11 cellular contexts compared by ENCODE assay signal in the genomic region with DNA sequence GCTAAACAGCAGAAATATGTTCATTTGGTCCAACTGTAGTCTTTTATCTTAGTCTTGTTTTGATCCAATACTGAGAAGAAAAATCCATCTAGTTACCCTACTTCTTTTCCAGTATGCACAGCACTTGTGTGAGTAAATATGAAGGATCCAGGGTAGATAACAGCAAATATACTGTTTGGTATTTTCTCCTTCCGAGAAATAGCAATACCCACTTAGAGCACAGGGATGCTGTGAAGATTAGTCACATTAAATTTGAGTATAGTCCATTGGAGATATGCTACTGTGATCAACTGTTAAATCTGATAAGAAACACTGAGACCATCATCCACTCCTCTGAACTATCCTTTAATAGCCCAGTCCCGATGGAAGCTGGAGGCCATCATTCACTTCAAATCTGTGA.
DNase-seq lines count a peak whose midpoint lies in the region; ATAC-seq and TF ChIP-seq lines count a peak whose summit lies in the region.
"Had no signal": no experiment of that assay in that cellular context is flagged by ENCODE, and none has a peak within 500 bp of the region (broad histone marks: within the 10 kb centered on the region; RNA-seq: fewer than 3 reads in every experiment).

No MANE protein-coding gene starts in this region.

- H3K36me3 ChIP-seq in HCT116 (ENCODE audit: control insufficient read depth in 1 of 2, insufficient read depth in 2 of 2, low read length in 2 of 2), result no peaks in the 10 kb centered on the region
- no peaks in the 10 kb centered on the region for H3K36me3 ChIP-seq in PC-9 (ENCODE audit: low read depth)
- H3K36me3 ChIP-seq in mesenchymal stem cell (ENCODE audit: control insufficient read depth in 1 of 2, insufficient read depth in 2 of 2, low read depth in 1 of 2, low read length in 2 of 2), result no peaks in the 10 kb centered on the region
- no peaks in the 10 kb centered on the region for H3K36me3 ChIP-seq in spleen
- H3K36me3 ChIP-seq: BLaER1 had no signal

- H3K4me1 ChIP-seq in HCT116 (ENCODE audit: control insufficient read depth in 1 of 2, insufficient read depth in 2 of 2, low read length in 2 of 2), result peaks cover 4 to 16% of the 10 kb centered on the region in 2 experiments
- peaks cover 14% of the 10 kb centered on the region for H3K4me1 ChIP-seq in PC-9 (replicated peaks; ENCODE audit: insufficient read depth)
- H3K4me1 ChIP-seq in mesenchymal stem cell (ENCODE audit: control insufficient read depth, insufficient read depth, low read depth, low read length), result peaks cover 5% of the 10 kb centered on the region
- H3K4me1 ChIP-seq in spleen, result no peaks in the 10 kb centered on the region
- H3K4me1 ChIP-seq: BLaER1 had no signal

- DNase-seq in HCT116 (ENCODE audit: low read depth, low spot score), result no peak
- DNase-seq in PC-9, result no peak
- no peak for DNase-seq in mesenchymal stem cell
- no peak for DNase-seq in spleen
- DNase-seq in NCI-H446 treated with DMSO at 0.1 percent for 48 hours (lab: John Stamatoyannopoulos, UW), result no peak
- DNase-seq in T1000 (lab: John Stamatoyannopoulos, UW), result no peak
- DNase-seq: CD8-positive, alpha-beta memory T cell; HCEC 1CT had no signal

- H3K4me3 ChIP-seq in HCT116 (replicated peaks in 1 of 2; ENCODE audit: low read depth in 1 of 2, low read length in 2 of 2) (no peak overlapping the region), PC-9 (no peak overlapping the region; the same call in 1 of the 2 replicates), mesenchymal stem cell (ENCODE audit: insufficient read depth in 1 of 2, low read depth in 1 of 2, low read length in 2 of 2) (no peak overlapping the region), spleen (no peak overlapping the region)
- H3K4me3 ChIP-seq: BLaER1 had no signal

- CTCF ChIA-PET in HCT116 (lab: Charles Lee) (no interaction called here), PC-9 (lab: Charles Lee) (no interaction called here)

- peaks cover 2% of the 10 kb centered on the region for H3K79me1 ChIP-seq in mesenchymal stem cell (replicated peaks; ENCODE audit: low read length, poor library complexity, severe bottlenecking)

- TF ChIP-seq POLR2A in HCT116 (IDR thresholded peaks at IDR 0.05; ENCODE audit: borderline replicate concordance, extremely low read depth, insufficient read depth, insufficient read length), result no peak
- no peak for TF ChIP-seq POLR2A in spleen (IDR thresholded peaks at IDR 0.05)

- H3K9me2 ChIP-seq in HCT116 (ENCODE audit: insufficient read depth) (no peaks in the 10 kb centered on the region), PC-9 (ENCODE audit: insufficient read depth) (no peaks in the 10 kb centered on the region)

- TF ChIP-seq CTCF in 22Rv1 (IDR thresholded peaks at IDR 0.05) (no peak), HCT116 (IDR thresholded peaks at IDR 0.05 in 2 of 3, conservative IDR thresholded peaks at IDR 0.05 in 1 of 3; ENCODE audit: borderline replicate concordance in 1 of 3, insufficient read depth in 1 of 3, low read depth in 2 of 3, low read length in 2 of 3) (no peak), PC-9 (conservative IDR thresholded peaks at IDR 0.05) (no peak), spleen (IDR thresholded peaks at IDR 0.05 in 8 of 11, conservative IDR thresholded peaks at IDR 0.05 in 3 of 11) (no peak)

- H3K27ac ChIP-seq in 22Rv1 (peak overlapping the region; percentile 36), HCT116 (ENCODE audit: low read depth, low read length) (no peak overlapping the region), PC-9 (no peak overlapping the region), mesenchymal stem cell (ENCODE audit: low read length, poor library complexity, severe bottlenecking) (peak overlapping the region; percentile 51), spleen (no peak overlapping the region)
- H3K27ac ChIP-seq: BLaER1 had no signal

- no peak overlapping the region for H2BK15ac ChIP-seq in mesenchymal stem cell (ENCODE audit: low read depth, poor library complexity, severe bottlenecking)

- no peak overlapping the region for H4K91ac ChIP-seq in mesenchymal stem cell (ENCODE audit: low read length)

- H3K9ac ChIP-seq in HCT116 (ENCODE audit: low read length), result no peak overlapping the region
- H3K9ac ChIP-seq in mesenchymal stem cell (ENCODE audit: low read length), result no peak overlapping the region
- H3K9ac ChIP-seq: BLaER1 had no signal

- WGBS in mesenchymal stem cell, result 100% methylated on average over 2 of the region's 2 CpGs
- WGBS in spleen, 5 donors, result 92 to 100% (median 96%) methylated on average over 2 of the region's 2 CpGs

- TF ChIP-seq RAD21 in HCT116 (IDR thresholded peaks at IDR 0.05; ENCODE audit: low read depth), result no peak

- no peak overlapping the region for H4K8ac ChIP-seq in mesenchymal stem cell (ENCODE audit: low read length)

- H3F3A ChIP-seq in PC-9 (ENCODE audit: insufficient read depth, low read depth), result no peaks in the 10 kb centered on the region

- H3K79me2 ChIP-seq in HCT116 (ENCODE audit: insufficient read depth, low read length), result no peaks in the 10 kb centered on the region
- no peaks in the 10 kb centered on the region for H3K79me2 ChIP-seq in PC-9 (ENCODE audit: low read depth)

- intact Hi-C loops in HCT116 (cut with micrococcal nuclease) (no loop called here), PC-9 (cut with micrococcal nuclease; ENCODE audit: unreplicated experiment) (no loop called here), spleen (cut with DNase I; ENCODE audit: low total_unique reads) (no loop called here)

- H3K23ac ChIP-seq in mesenchymal stem cell (ENCODE audit: low read length in 2 of 2), result no peak overlapping the region

- H3K9me3 ChIP-seq in HCT116 (ENCODE audit: control insufficient read depth in 1 of 2, insufficient read depth in 1 of 2, low read depth in 1 of 2, low read length in 2 of 2) (no peaks in the 10 kb centered on the region), PC-9 (ENCODE audit: insufficient read depth, low read depth) (no peaks in the 10 kb centered on the region), mesenchymal stem cell (ENCODE audit: control insufficient read depth, low read length) (peaks cover 12% of the 10 kb centered on the region), spleen (peaks cover 0 to 17% (median 7%) of the 10 kb centered on the region in 8 donors)

- POLR2A ChIA-PET in HCT116 (lab: Charles Lee), result no interaction called here
- POLR2A ChIA-PET in PC-9 (lab: Charles Lee; ENCODE audit: unreplicated experiment), result no interaction called here

- BruUV-seq in HCT116 (replicated peaks; lab: Mats Ljungman, UMichigan) (no TSS peak), PC-9 (replicated peaks; lab: Mats Ljungman, UMichigan) (no TSS peak)

- H3K18ac ChIP-seq in mesenchymal stem cell (ENCODE audit: low read depth in 1 of 2, low read length in 2 of 2), result no peak overlapping the region

- H2BK5ac ChIP-seq in mesenchymal stem cell (ENCODE audit: low read depth, low read length, poor library complexity, severe bottlenecking), result no peak overlapping the region

- H3K27me3 ChIP-seq in HCT116 (ENCODE audit: insufficient read depth, low read length) (no peaks in the 10 kb centered on the region), PC-9 (ENCODE audit: insufficient read depth, low read depth) (no peaks in the 10 kb centered on the region), mesenchymal stem cell (ENCODE audit: control insufficient read depth in 1 of 2, insufficient read depth in 1 of 2, low read length in 2 of 2) (no peaks in the 10 kb centered on the region), spleen (replicated peaks in 1 of 7) (no peaks in the 10 kb centered on the region)
- H3K27me3 ChIP-seq: BLaER1 had no signal

- H3K14ac ChIP-seq in mesenchymal stem cell (ENCODE audit: low read length in 2 of 2), result no peak overlapping the region

- H3K4me2 ChIP-seq in HCT116 (ENCODE audit: low read length), result no peak overlapping the region
- peak overlapping the region; percentile 18; the same call in 1 of the 2 replicates for H3K4me2 ChIP-seq in PC-9
- H3K4me2 ChIP-seq in mesenchymal stem cell (ENCODE audit: low read length, poor library complexity, severe bottlenecking), result no peak overlapping the region
- H3K4me2 ChIP-seq: BLaER1 had no signal

- H2AFZ ChIP-seq in HCT116 (ENCODE audit: low read depth, low read length, poor library complexity, severe bottlenecking) (peak overlapping the region; percentile 17), PC-9 (peak overlapping the region; percentile 41; the same call in 1 of the 2 replicates), mesenchymal stem cell (ENCODE audit: low read depth, low read length) (no peak overlapping the region)

- ATAC-seq in HCT116, result no peak
- no peak for ATAC-seq in GM21529 (IDR thresholded peaks at IDR 0.05; ENCODE audit: unreplicated experiment)

- no peak overlapping the region for H2BK120ac ChIP-seq in mesenchymal stem cell (ENCODE audit: low read depth, low read length)

- RAD21 ChIA-PET in HCT116 (lab: Charles Lee; ENCODE audit: low non-redundant PET in 1 of 2, low total read pairs in 2 of 2, uncharacterized antibody in 2 of 2, unreplicated experiment in 2 of 2), result no interaction called here

- H3K4ac ChIP-seq in mesenchymal stem cell (ENCODE audit: low read depth in 1 of 2, low read length in 2 of 2), result no peak overlapping the region

- no peaks in the 10 kb centered on the region for H4K20me1 ChIP-seq in HCT116 (ENCODE audit: insufficient read depth)
- H4K20me1 ChIP-seq in PC-9 (ENCODE audit: insufficient read depth), result no peaks in the 10 kb centered on the region
- H4K20me1 ChIP-seq: BLaER1 had no signal

- no peak overlapping the region for H2AK5ac ChIP-seq in mesenchymal stem cell (ENCODE audit: low read length, severe bottlenecking)

- no peak overlapping the region for H2BK12ac ChIP-seq in mesenchymal stem cell (ENCODE audit: low read length in 2 of 2)

TF ChIP-seq in HCT116, 20 proteins besides CTCF, POLR2A, EP300 and RAD21 (continues in another document):
- no peak for TF ChIP-seq ZFX (IDR thresholded peaks at IDR 0.05)
- TF ChIP-seq ZNF274 (IDR thresholded peaks at IDR 0.05; ENCODE audit: low read depth, low read length), result no peak
- TF ChIP-seq CBX3 (IDR thresholded peaks at IDR 0.05; ENCODE audit: low read depth), result no peak
- no peak for TF ChIP-seq POLR2AphosphoS5 (IDR thresholded peaks at IDR 0.05; ENCODE audit: low read depth, low read length)

Comparison
In these comparisons a context has a peak if more than half of its experiments do, and no peak if none do; other contexts are left out.
1. H3K27ac ChIP-seq: peak in 22Rv1 (single experiment) and mesenchymal stem cell (single experiment); none in HCT116 (single experiment), PC-9 (single experiment) and spleen (0 of 8).